In genomic region chr12:67068773-67069450, GRCh38 we compare ENCODE assay signal across 8 cellular contexts.
DNase-seq lines count a peak whose midpoint lies in the region; ATAC-seq and TF ChIP-seq lines count a peak whose summit lies in the region.

No MANE protein-coding gene starts in this region.

- H3K9me3 Mint-ChIP-seq in activated CD8-positive, alpha-beta T cell treated with anti-CD3 and anti-CD28 coated beads for 36 hours, result no peaks in the 10 kb centered on the region
- H3K9me3 Mint-ChIP-seq in naive thymus-derived CD4-positive, alpha-beta T cell, result peaks cover 0 to 1% (median 0%) of the 10 kb centered on the region in 11 donors

- CTCF ChIA-PET in activated CD8-positive, alpha-beta T cell treated with anti-CD3 and anti-CD28 coated beads for 36 hours (lab: Charles Lee), result no interaction called here
- CTCF ChIA-PET in naive thymus-derived CD4-positive, alpha-beta T cell (lab: Charles Lee), result interaction anchor here (1.4 to 1.9 kb wide), 2 partner anchors 10 to 200 kb away, joined by 4 to 5 read pairs; no protein-coding TSS in a partner anchor

- H3K27me3 ChIP-seq in naive thymus-derived CD4-positive, alpha-beta T cell (ENCODE audit: control insufficient read depth in 2 of 2, insufficient read depth in 2 of 2, low read length in 2 of 2), result no peaks in the 10 kb centered on the region
- H3K27me3 ChIP-seq in upper lobe of right lung, result peaks cover 34% of the 10 kb centered on the region

- H3K27me3 Mint-ChIP-seq in activated CD8-positive, alpha-beta T cell treated with anti-CD3 and anti-CD28 coated beads for 36 hours, result peaks cover 49% of the 10 kb centered on the region
- H3K27me3 Mint-ChIP-seq in naive thymus-derived CD4-positive, alpha-beta T cell, result peaks cover 0 to 64% (median 35%) of the 10 kb centered on the region in 5 donors

- intact Hi-C loops in activated CD8-positive, alpha-beta T cell treated with anti-CD3 and anti-CD28 coated beads for 36 hours (cut with micrococcal nuclease), result no loop called here
- intact Hi-C loops in naive thymus-derived CD4-positive, alpha-beta T cell (cut with micrococcal nuclease), result loop anchor here in 1 of 2 donors (1.0 to 10.0 kb wide), 3 partner anchors 167 to 354 kb away; partner anchors contain the start of gene CAND1
- intact Hi-C loops in upper lobe of right lung (cut with DNase I), result no loop called here

- peaks cover 7% of the 10 kb centered on the region for H3K4me1 Mint-ChIP-seq in activated CD8-positive, alpha-beta T cell treated with anti-CD3 and anti-CD28 coated beads for 36 hours (ENCODE audit: low read depth)
- peaks cover 9 to 27% (median 19%) of the 10 kb centered on the region in 7 donors for H3K4me1 Mint-ChIP-seq in naive thymus-derived CD4-positive, alpha-beta T cell

- DNase-seq in NCI-H2107 treated with DMSO at 0.1 percent for 48 hours (lab: John Stamatoyannopoulos, UW; ENCODE audit: unreplicated experiment), result peak; percentile 68
- DNase-seq in NCI-H2107 (lab: John Stamatoyannopoulos, UW), result no peak
- peak; percentile 15 for DNase-seq in NCI-H2029 treated with DMSO at 0.1 percent for 48 hours (lab: John Stamatoyannopoulos, UW)
- peak; percentile 50 for DNase-seq in activated CD8-positive, alpha-beta T cell treated with anti-CD3 and anti-CD28 coated beads for 36 hours
- DNase-seq in epithelial cell of proximal tubule (ENCODE audit: low read depth), result no peak
- DNase-seq in naive thymus-derived CD4-positive, alpha-beta T cell, result peak in 8 of 9 donors; percentile 29 to 54 (median 42)
- peak; percentile 70 for DNase-seq in upper lobe of right lung

- no peaks in the 10 kb centered on the region for H3K36me3 Mint-ChIP-seq in activated CD8-positive, alpha-beta T cell treated with anti-CD3 and anti-CD28 coated beads for 36 hours (ENCODE audit: low read depth)
- H3K36me3 Mint-ChIP-seq in naive thymus-derived CD4-positive, alpha-beta T cell, result no peaks in the 10 kb centered on the region

- H3K4me1 ChIP-seq in naive thymus-derived CD4-positive, alpha-beta T cell (ENCODE audit: control insufficient read depth in 2 of 2, insufficient read depth in 2 of 2, low read length in 2 of 2), result peaks cover 0 to 5% of the 10 kb centered on the region in 2 donors
- H3K4me1 ChIP-seq in upper lobe of right lung, result no peaks in the 10 kb centered on the region

- no peaks in the 10 kb centered on the region for H3K9me3 ChIP-seq in naive thymus-derived CD4-positive, alpha-beta T cell (ENCODE audit: control insufficient read depth in 2 of 3, low read length in 3 of 3)
- no peaks in the 10 kb centered on the region for H3K9me3 ChIP-seq in upper lobe of right lung

- peak overlapping the region; percentile 68 for H3K27ac Mint-ChIP-seq in activated CD8-positive, alpha-beta T cell treated with anti-CD3 and anti-CD28 coated beads for 36 hours
- H3K27ac Mint-ChIP-seq in naive thymus-derived CD4-positive, alpha-beta T cell, result peak overlapping the region in 6 of 9 donors; percentile 31 to 82 (median 79)

- TF ChIP-seq CTCF in activated CD8-positive, alpha-beta T cell treated with anti-CD3 and anti-CD28 coated beads for 36 hours (IDR thresholded peaks at IDR 0.05), result no peak
- TF ChIP-seq CTCF in epithelial cell of proximal tubule (conservative IDR thresholded peaks at IDR 0.05; ENCODE audit: low read depth, low read length) (no peak), upper lobe of right lung (IDR thresholded peaks at IDR 0.05) (no peak)

- H3K4me3 Mint-ChIP-seq in activated CD8-positive, alpha-beta T cell treated with anti-CD3 and anti-CD28 coated beads for 36 hours, result peak overlapping the region; percentile 80
- H3K4me3 Mint-ChIP-seq in naive thymus-derived CD4-positive, alpha-beta T cell, result peak overlapping the region; percentile 85 to 96 (median 92)

- H3K36me3 ChIP-seq in naive thymus-derived CD4-positive, alpha-beta T cell (ENCODE audit: control insufficient read depth in 2 of 3, insufficient read depth in 3 of 3, low read length in 3 of 3), result no peaks in the 10 kb centered on the region
- no peaks in the 10 kb centered on the region for H3K36me3 ChIP-seq in upper lobe of right lung

- ATAC-seq in HG02678 (IDR thresholded peaks at IDR 0.05; ENCODE audit: unreplicated experiment) (peak; percentile 56), upper lobe of right lung (peak; percentile 70)
- peak; percentile 75 for ATAC-seq in activated CD8-positive, alpha-beta T cell treated with anti-CD3 and anti-CD28 coated beads for 36 hours
- ATAC-seq in naive thymus-derived CD4-positive, alpha-beta T cell, result peak; percentile 79

- H3K27ac ChIP-seq in naive thymus-derived CD4-positive, alpha-beta T cell (ENCODE audit: low read depth, low read length), result no peak overlapping the region
- no peak overlapping the region for H3K27ac ChIP-seq in upper lobe of right lung

- H3K4me3 ChIP-seq in epithelial cell of proximal tubule (ENCODE audit: low read depth, low read length) (peak overlapping the region; percentile 75), upper lobe of right lung (peak overlapping the region; percentile 57)
- H3K4me3 ChIP-seq in naive thymus-derived CD4-positive, alpha-beta T cell (ENCODE audit: low read length), result no peak overlapping the region

- POLR2A ChIA-PET in activated CD8-positive, alpha-beta T cell treated with anti-CD3 and anti-CD28 coated beads for 36 hours (lab: Charles Lee), result no interaction called here
- POLR2A ChIA-PET in naive thymus-derived CD4-positive, alpha-beta T cell (lab: Charles Lee), result interaction anchor here (0.7 to 2.0 kb wide), 3 partner anchors 12 to 200 kb away, joined by 3 to 9 read pairs (median 4); partner anchors contain the start of gene CAND1

Comparison
In these comparisons a context has a peak if more than half of its experiments do, and no peak if none do; other contexts are left out.
1. DNase-seq: peak in NCI-H2107 treated with DMSO at 0.1 percent for 48 hours (single experiment), NCI-H2029 treated with DMSO at 0.1 percent for 48 hours (single experiment), activated CD8-positive, alpha-beta T cell treated with anti-CD3 and anti-CD28 coated beads for 36 hours (single experiment), naive thymus-derived CD4-positive, alpha-beta T cell (8 of 9) and upper lobe of right lung (single experiment); none in NCI-H2107 (single experiment) and epithelial cell of proximal tubule (single experiment).
2. Peak in every context shown above with its lines, with median percentiles within 50 percentile points of each other: ATAC-seq.